Comparison of ENCODE assay signal across 8 cellular contexts in the genomic region with DNA sequence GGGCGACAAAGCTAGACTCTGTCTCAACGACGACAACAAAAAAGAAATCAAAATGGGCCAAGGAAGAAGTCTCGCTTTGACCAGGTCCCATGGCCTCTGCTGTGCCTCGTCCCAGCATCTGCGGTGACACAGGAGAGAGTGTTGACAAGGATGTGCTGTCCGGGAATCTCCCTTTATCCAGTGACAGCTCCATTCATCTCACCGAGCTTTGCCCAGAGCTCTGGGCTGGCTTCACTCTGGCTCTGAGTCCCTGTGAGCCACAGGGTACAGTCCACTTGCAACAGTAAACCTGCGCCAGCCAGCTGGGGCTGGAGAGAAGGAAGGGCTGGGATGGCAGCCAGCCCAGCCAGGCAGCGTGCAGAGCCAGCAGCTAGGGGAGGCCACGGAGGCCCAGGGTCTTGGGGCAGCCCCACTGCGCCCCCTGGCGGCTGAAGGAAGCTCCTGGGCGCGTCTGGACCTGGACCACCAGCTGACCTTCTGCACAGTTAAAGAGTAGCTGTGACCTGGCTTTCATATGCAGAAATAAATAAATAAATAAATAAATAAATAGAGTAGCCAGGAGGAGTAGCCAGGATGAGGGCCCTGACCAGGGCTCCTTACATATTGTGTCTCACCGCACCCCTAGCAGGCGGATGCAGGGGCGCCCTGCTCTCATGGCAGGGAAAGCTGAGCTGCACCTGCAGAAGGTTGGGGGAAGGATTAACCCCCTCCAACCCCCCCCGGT. TPM values are rescaled to one million over a fixed set of nuclear protein-coding genes. Genes with fewer than 3 reads are reported as not detected.
DNase-seq lines count a peak whose midpoint lies in the region; ATAC-seq and TF ChIP-seq lines count a peak whose summit lies in the region.

No MANE protein-coding gene starts in this region.

- H3K27me3 ChIP-seq in NT2/D1 (ENCODE audit: insufficient read depth, insufficient read length) (no peaks in the 10 kb centered on the region), muscle layer of duodenum (ENCODE audit: low read depth, low read length) (no peaks in the 10 kb centered on the region)

- H3K36me3 ChIP-seq in NT2/D1 (ENCODE audit: insufficient read depth, insufficient read length, low read length) (no peaks in the 10 kb centered on the region), muscle layer of duodenum (ENCODE audit: control insufficient read depth in 1 of 2, insufficient read depth in 2 of 2, low read length in 2 of 2) (no peaks in the 10 kb centered on the region)

- no peak for ATAC-seq in GM21526 (IDR thresholded peaks at IDR 0.05; ENCODE audit: low FRiP score, unreplicated experiment)

- DNase-seq in ELF-1 (ENCODE audit: low read depth, low spot score) (peak; percentile 96), HT1080 (ENCODE audit: low read depth) (peak; percentile 87), NT2/D1 (ENCODE audit: low read depth, low spot score) (peak; percentile 68), activated T-cell treated with anti-CD3 and anti-CD28 coated beads for 1 hour (ENCODE audit: low read depth) (peak; percentile 70), epithelial cell of esophagus (ENCODE audit: low read depth) (peak; percentile 82)
- peak; percentile 68 for DNase-seq in stimulated activated CD8-positive, alpha-beta memory T cell treated with anti-CD3 and anti-CD28 coated beads, Interleukin-4, amount 100 ng/mL, for 24 hours (ENCODE audit: low read depth)

- H3K27ac ChIP-seq in muscle layer of duodenum (ENCODE audit: low read length): peak overlapping the region; percentile 51

- H3K9me3 ChIP-seq in NT2/D1 (ENCODE audit: insufficient read depth, low read length) (no peaks in the 10 kb centered on the region), muscle layer of duodenum (ENCODE audit: control insufficient read depth in 1 of 2, low read length in 2 of 2) (no peaks in the 10 kb centered on the region)

- H3K9ac ChIP-seq in NT2/D1 (ENCODE audit: insufficient read length, low read depth): no peak overlapping the region

- H3K4me1 ChIP-seq in NT2/D1 (ENCODE audit: insufficient read depth, insufficient read length): peaks cover 10% of the 10 kb centered on the region
- peaks cover 0 to 12% of the 10 kb centered on the region in 2 donors for H3K4me1 ChIP-seq in muscle layer of duodenum (ENCODE audit: control insufficient read depth in 1 of 2, insufficient read depth in 2 of 2, low read length in 2 of 2)

- no peak overlapping the region for H3K4me3 ChIP-seq in NT2/D1 (ENCODE audit: insufficient read length, low read depth)
- H3K4me3 ChIP-seq in epithelial cell of esophagus (ENCODE audit: low read length): no peak overlapping the region
- no peak overlapping the region for H3K4me3 ChIP-seq in muscle layer of duodenum (ENCODE audit: low read depth in 1 of 2, low read length in 2 of 2)

- peak; percentile 84 for TF ChIP-seq CTCF in epithelial cell of esophagus (IDR thresholded peaks at IDR 0.05; ENCODE audit: insufficient read depth, low read depth, low read length, missing control alignments)

RNA-seq across cellular contexts. Expression of a gene that starts 29.7 kb away (rescaled TPM):
- total RNA-seq in HT1080 (2014; rRNA removed; shearing (Covaris generic)): 3,632 and 3,729 TPM in 2 replicates
- 2,345 and 2,620 TPM in 2 replicates for polyA plus RNA-seq in HT1080 (2015; cell fraction: cytosol; rRNA removed)
- polyA plus RNA-seq in HT1080 (2015; cell fraction: nucleus; rRNA removed): 3,922 and 4,106 TPM in 2 replicates

RNA-seq across cellular contexts. Expression of a gene that starts 31.4 kb away (rescaled TPM):
- total RNA-seq in HT1080 (2014; rRNA removed; shearing (Covaris generic)): 9.6 and 12.4 TPM in 2 replicates
- polyA plus RNA-seq in HT1080 (2015; cell fraction: cytosol; rRNA removed): 17.6 and 25.0 TPM in 2 replicates
- 29.7 and 30.7 TPM in 2 replicates for polyA plus RNA-seq in HT1080 (2015; cell fraction: nucleus; rRNA removed)
